In the genomic region with DNA sequence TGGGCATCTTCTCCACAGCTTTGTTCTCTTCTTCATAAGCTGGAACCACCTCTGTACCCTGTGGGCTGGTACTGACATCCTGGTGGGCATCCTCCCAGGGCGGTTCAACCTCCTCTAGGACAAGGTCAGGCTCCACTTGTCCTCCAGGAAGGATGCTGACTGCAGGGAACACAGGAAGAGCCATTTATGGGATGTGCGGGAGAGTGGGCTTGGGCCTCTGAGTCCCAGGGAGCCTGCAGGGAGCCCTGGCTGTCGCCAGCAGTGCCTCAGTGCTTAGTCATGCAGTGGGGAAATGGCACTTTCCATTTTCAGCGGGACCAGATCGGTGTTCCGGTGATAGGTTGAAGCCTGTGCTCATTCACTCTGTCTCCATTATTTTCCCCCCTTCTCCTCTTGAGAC, we compare ENCODE assay signal across 27 cellular contexts. TPM values are rescaled to one million over a fixed set of nuclear protein-coding genes. Genes with fewer than 3 reads are reported as not detected.
DNase-seq lines count a peak whose midpoint lies in the region; ATAC-seq, FAIRE-seq and TF ChIP-seq lines count a peak whose summit lies in the region.
"Had no signal": no experiment of that assay in that cellular context is flagged by ENCODE, and none has a peak within 500 bp of the region (broad histone marks: within the 10 kb centered on the region; RNA-seq: fewer than 3 reads in every experiment).

No MANE protein-coding gene starts in this region.

- TF ChIP-seq RAD21 in K562 (CRISPR knock-in tag; conservative IDR thresholded peaks at IDR 0.05 in 1 of 2, IDR thresholded peaks at IDR 0.05 in 1 of 2) (no peak), HepG2 (CRISPR knock-in tag; IDR thresholded peaks at IDR 0.05) (no peak)

- no peak for TF ChIP-seq POLR2A in K562 (conservative IDR thresholded peaks at IDR 0.05)
- no peak for TF ChIP-seq POLR2A in HepG2 (IDR thresholded peaks at IDR 0.05; ENCODE audit: insufficient read depth in 1 of 2, low read depth in 2 of 2, low read length in 2 of 2)

- H3K36me3 Mint-ChIP-seq in endodermal cell (ENCODE audit: low read depth): no peaks in the 10 kb centered on the region

- ATAC-seq in K562 (no peak), HepG2 (no peak), HG03139 (IDR thresholded peaks at IDR 0.05; ENCODE audit: unreplicated experiment) (no peak)
- ATAC-seq: GM12878, GM23338 had no signal

- H3K4me1 ChIP-seq in K562 (replicated peaks in 1 of 2; ENCODE audit: control insufficient read depth in 2 of 2, insufficient read depth in 2 of 2, low read length in 2 of 2) (no peaks in the 10 kb centered on the region), HepG2 (ENCODE audit: insufficient read depth, low read length) (no peaks in the 10 kb centered on the region), endodermal cell (ENCODE audit: control insufficient read depth, insufficient read depth, low read length) (no peaks in the 10 kb centered on the region)
- H3K4me1 ChIP-seq: HAP-1 had no signal

- in situ Hi-C loops in K562 (cut with MboI) (no loop called here), HepG2 (cut with HindIII; ENCODE audit: extremely low pct_ligation_motif_present, low pct_unique_long_range_greater_than_20kb) (no loop called here)

- intact Hi-C loops in K562 (cut with micrococcal nuclease) (no loop called here), HepG2 (cut with micrococcal nuclease; ENCODE audit: unreplicated experiment) (no loop called here)

- H3K4me1 Mint-ChIP-seq in endodermal cell: peaks cover 13% of the 10 kb centered on the region

- 3% methylated on average over 6 of the region's 6 CpGs for WGBS in K562 (ENCODE audit: insufficient coverage, low coverage, missing lambda C conversion rate)
- 46% methylated on average over 5 of the region's 6 CpGs for WGBS in HepG2 (ENCODE audit: low lambda C conversion rate)
- WGBS in endodermal cell (ENCODE audit: insufficient coverage in 1 of 2, insufficient read length in 1 of 2), 2 experiments: 58 to 61% methylated on average over 5 to 6 of the region's 6 CpGs

- no peak overlapping the region for H3K4me3 ChIP-seq in MG63
- H3K4me3 ChIP-seq in K562: no peak overlapping the region
- H3K4me3 ChIP-seq in HepG2 (replicated peaks in 1 of 3; ENCODE audit: insufficient read depth in 1 of 3, low read depth in 2 of 3, low read length in 3 of 3): no peak overlapping the region
- no peak overlapping the region for H3K4me3 ChIP-seq in endodermal cell (ENCODE audit: low read length)
- H3K4me3 ChIP-seq: GM12878, GM23338, HAP-1, SK-N-MC had no signal

- TF ChIP-seq EP300 in K562 (IDR thresholded peaks at IDR 0.05; ENCODE audit: low read length) (no peak), HepG2 (IDR thresholded peaks at IDR 0.05; ENCODE audit: low read depth in 2 of 2, low read length in 2 of 2) (no peak), HepG2 (CRISPR knock-in tag; IDR thresholded peaks at IDR 0.05; ENCODE audit: borderline replicate concordance) (no peak)

- TF ChIP-seq CTCF in K562 (IDR thresholded peaks at IDR 0.05 in 2 of 3, conservative IDR thresholded peaks at IDR 0.05 in 1 of 3; ENCODE audit: insufficient read depth in 2 of 3, low read depth in 1 of 3, low read length in 3 of 3) (no peak), HepG2 (CRISPR knock-in tag; IDR thresholded peaks at IDR 0.05) (no peak), endodermal cell (conservative IDR thresholded peaks at IDR 0.05) (no peak)

- no peak overlapping the region for H3K4me3 Mint-ChIP-seq in endodermal cell
- H3K4me3 Mint-ChIP-seq: GM23338 had no signal

- no peaks in the 10 kb centered on the region for H3K27me3 Mint-ChIP-seq in endodermal cell (ENCODE audit: insufficient read depth)

- H3K27ac Mint-ChIP-seq in endodermal cell: no peak overlapping the region
- H3K27ac Mint-ChIP-seq: GM23338 had no signal

- BruUV-seq in K562 (replicated peaks; lab: Mats Ljungman, UMichigan) (no TSS peak), HepG2 (replicated peaks; lab: Mats Ljungman, UMichigan) (no TSS peak)

- POLR2A ChIA-PET in K562 (lab: Yijun Ruan, JAX) (no interaction called here), HepG2 (lab: Yijun Ruan, JAX) (no interaction called here)

- H3K4me2 ChIP-seq in K562 (ENCODE audit: insufficient read depth, low read length) (no peak overlapping the region), HepG2 (ENCODE audit: low read depth, low read length) (no peak overlapping the region)
- H3K4me2 ChIP-seq: GM23338, KMS-11 had no signal

- no peak overlapping the region for H2AFZ ChIP-seq in K562 (ENCODE audit: low read depth, low read length)
- no peak overlapping the region for H2AFZ ChIP-seq in HepG2 (ENCODE audit: low read length)
- H2AFZ ChIP-seq: GM23338 had no signal

- H3K9me3 Mint-ChIP-seq in endodermal cell: no peaks in the 10 kb centered on the region
- H3K9me3 Mint-ChIP-seq: GM23338 had no signal

- H4K20me1 ChIP-seq in K562 (replicated peaks; ENCODE audit: control insufficient read depth, insufficient read depth, low read length): peaks cover 8% of the 10 kb centered on the region
- H4K20me1 ChIP-seq in HepG2 (ENCODE audit: insufficient read depth, low read length): peaks cover 4% of the 10 kb centered on the region; the same call in 1 of the 2 replicates

- H3K9me3 ChIP-seq in MG63 (no peaks in the 10 kb centered on the region), K562 (replicated peaks; ENCODE audit: control insufficient read depth, insufficient read depth, low read depth, low read length) (no peaks in the 10 kb centered on the region), HepG2 (ENCODE audit: low read length) (no peaks in the 10 kb centered on the region), endodermal cell (ENCODE audit: control insufficient read depth, low read length) (no peaks in the 10 kb centered on the region)
- H3K9me3 ChIP-seq: HAP-1 had no signal

- H3K27ac ChIP-seq in K562 (ENCODE audit: extremely low read depth, low read depth, low read length) (no peak overlapping the region), HepG2 (ENCODE audit: extremely low read length, insufficient read depth, low read length) (no peak overlapping the region), endodermal cell (ENCODE audit: low read depth, low read length) (no peak overlapping the region)
- H3K27ac ChIP-seq: KMS-11, SK-N-MC had no signal

- FAIRE-seq in K562 (lab: Jason Lieb, UNC) (no peak), HepG2 (lab: Jason Lieb, UNC) (no peak)
- FAIRE-seq: G401.6, GM12878 had no signal

- H3K9me1 ChIP-seq in K562 (ENCODE audit: control insufficient read depth, insufficient read depth, low read length): no peaks in the 10 kb centered on the region

- H3K9ac ChIP-seq in K562 (ENCODE audit: insufficient read depth in 1 of 2, low read depth in 2 of 2, low read length in 2 of 2): no peak overlapping the region
- no peak overlapping the region for H3K9ac ChIP-seq in HepG2 (ENCODE audit: insufficient read depth, low read depth, low read length)
- no peak overlapping the region for H3K9ac ChIP-seq in endodermal cell (ENCODE audit: extremely low read depth, low read length, poor library complexity, severe bottlenecking)
- H3K9ac ChIP-seq: KMS-11 had no signal

- H3K27me3 ChIP-seq in MG63 (peaks cover 4% of the 10 kb centered on the region), K562 (ENCODE audit: control insufficient read depth in 2 of 2, insufficient read depth in 2 of 2, low read length in 2 of 2) (peaks cover 0 to 22% of the 10 kb centered on the region in 2 experiments; a peak in 2 of 5 replicates), HepG2 (ENCODE audit: control insufficient read depth in 1 of 2, insufficient read depth in 2 of 2, low read length in 2 of 2) (0 out of 5 replicates have a peak, but pooled peaks cover 0 to 8% of the 10 kb centered on the region in 2 experiments), endodermal cell (ENCODE audit: control insufficient read depth, insufficient read depth, low read length, poor library complexity, severe bottlenecking) (no peaks in the 10 kb centered on the region)

- CTCF ChIA-PET in K562 (lab: Yijun Ruan, JAX; ENCODE audit: low intra/inter-chr PET ratio): no interaction called here
- CTCF ChIA-PET in HepG2 (lab: Yijun Ruan, JAX; ENCODE audit: low intra/inter-chr PET ratio, low total read pairs): no interaction called here

- H3K79me2 ChIP-seq in K562 (ENCODE audit: control insufficient read depth, insufficient read depth, low read length) (no peaks in the 10 kb centered on the region), HepG2 (ENCODE audit: insufficient read depth, low read length) (no peaks in the 10 kb centered on the region)

- H3K36me3 ChIP-seq in MG63 (no peaks in the 10 kb centered on the region), K562 (ENCODE audit: control insufficient read depth, insufficient read depth, low read length) (no peaks in the 10 kb centered on the region), HepG2 (replicated peaks in 1 of 2; ENCODE audit: control insufficient read depth in 1 of 2, insufficient read depth in 2 of 2, low read length in 2 of 2) (no peaks in the 10 kb centered on the region), endodermal cell (ENCODE audit: control insufficient read depth, insufficient read depth, low read length) (no peaks in the 10 kb centered on the region)
- H3K36me3 ChIP-seq: HAP-1 had no signal

- DNase-seq in EH (ENCODE audit: low read depth) (peak; percentile 7), MG63 (peak; percentile 48), K562 (ENCODE audit: extremely low read depth in 1 of 4, low spot score in 3 of 4) (no peak), pons (ENCODE audit: low spot score) (peak; percentile 7), HepG2 (ENCODE audit: low spot score) (no peak), endodermal cell (no peak)
- DNase-seq: ACHN; DMS153; DND-41; NCI-H1092; NCI-H1417 treated with DMSO at 0.1 percent for 48 hours; NCI-H1694 treated with DMSO at 0.1 percent for 48 hours; NCI-H2081 treated with DMSO at 0.1 percent for 48 hours; NCI-H446 treated with DMSO at 0.1 percent for 48 hours; NCI-H526; NCI-H82; NK-92 treated with Interleukin-12 subunit alpha and Interleukin-12 subunit beta, amount 100 ng/mL, for 24 hours; SHP77 treated with DMSO at 0.1 percent for 48 hours had no signal

RNA-seq across cellular contexts. Expression of a gene that starts 20.5 kb away (rescaled TPM):
- not detected in 2 replicates for total RNA-seq in MG63 (2014; rRNA removed; shearing (Covaris generic); ENCODE audit: low replicate concordance)
- total RNA-seq in K562 (2011; cell fraction: chromatin; rRNA removed; ENCODE audit: low replicate concordance): not detected in 2 replicates
- total RNA-seq in K562 (2011; cell fraction: nucleolus; rRNA removed): not detected in 2 replicates
- not detected in 2 replicates for total RNA-seq in K562 (2011; cell fraction: nucleoplasm; rRNA removed)
- total RNA-seq in K562 (2014; rRNA removed): not detected in 2 replicates
- not detected in 2 replicates for total RNA-seq in K562 (2014; rRNA removed; fragmentation: Illumina TruSeq; extraction: Trizol)
- not detected in 2 replicates for total RNA-seq in K562 (2015; rRNA removed; fragmentation: Illumina TruSeq; extraction: Trizol)
- total RNA-seq in K562 (2021): not detected in 2 replicates
- not detected in 2 replicates for polyA plus RNA-seq in K562 (2011; rRNA removed)
- polyA plus RNA-seq in K562 (2011; cell fraction: cytosol; rRNA removed): not detected in 2 replicates
- polyA plus RNA-seq in K562 (2011; cell fraction: nucleus; rRNA removed): not detected in 2 replicates
- polyA plus RNA-seq in K562 (2012): not detected in 2 replicates
- polyA plus RNA-seq in K562 (2014; fragmentation: Illumina TruSeq; extraction: Trizol): not detected in 2 replicates
- polyA plus RNA-seq in K562 (2014; fragmentation: Nextera tagmentation; extraction: Ambion mirVana): not detected
- not detected in 2 replicates for polyA plus RNA-seq in K562 (2014; rRNA removed)
- polyA minus RNA-seq in K562 (2011; rRNA and poly(A)+ RNA removed): not detected in 2 replicates
- polyA minus RNA-seq in K562 (2011; cell fraction: cytosol; rRNA and poly(A)+ RNA removed): not detected in 2 replicates
- polyA minus RNA-seq in K562 (2011; cell fraction: nucleus; rRNA and poly(A)+ RNA removed): not detected in 2 replicates
- 0.02 and 0.03 TPM in 2 replicates for total RNA-seq in HepG2 (2016; rRNA removed; fragmentation: Illumina TruSeq; extraction: Trizol)
- total RNA-seq in HepG2 (2016; cell fraction: cytosol; rRNA removed; fragmentation: Illumina TruSeq; extraction: Trizol; ENCODE audit: low read depth): not detected in 2 replicates
- 0.03 and 0.09 TPM in 2 replicates for total RNA-seq in HepG2 (2016; cell fraction: insoluble cytoplasmic fraction; rRNA removed; fragmentation: Illumina TruSeq; extraction: Trizol)
- 0.53 TPM in 1 of 2 replicates, not detected in the other for total RNA-seq in HepG2 (2016; cell fraction: membrane; rRNA removed; fragmentation: Illumina TruSeq; extraction: Trizol)
- not detected in 2 replicates for total RNA-seq in HepG2 (2016; cell fraction: nucleus; rRNA removed; fragmentation: Illumina TruSeq; extraction: Trizol)
- 0.15 and 0.29 TPM in 2 replicates for polyA plus RNA-seq in HepG2 (2011; rRNA removed)
- polyA plus RNA-seq in HepG2 (2011; cell fraction: cytosol; rRNA removed): 0.15 and 0.33 TPM in 2 replicates
- polyA plus RNA-seq in HepG2 (2011; cell fraction: nucleus; rRNA removed): 0.08 and 0.38 TPM in 2 replicates
- polyA plus RNA-seq in HepG2 (2012): 0.08 and 0.84 TPM in 2 replicates
- 0.09 and 0.19 TPM in 2 replicates for polyA plus RNA-seq in HepG2 (2016; cell fraction: cytosol; fragmentation: Illumina TruSeq; extraction: Trizol; ENCODE audit: low read depth)
- 0.05 TPM in 1 of 2 replicates, not detected in the other for polyA plus RNA-seq in HepG2 (2016; cell fraction: insoluble cytoplasmic fraction; fragmentation: Illumina TruSeq; extraction: Trizol; ENCODE audit: low read depth)
- not detected in 2 replicates for polyA plus RNA-seq in HepG2 (2016; cell fraction: membrane; fragmentation: Illumina TruSeq; extraction: Trizol; ENCODE audit: low read depth)
- polyA plus RNA-seq in HepG2 (2016; cell fraction: nucleus; fragmentation: Illumina TruSeq; extraction: Trizol; ENCODE audit: insufficient read depth, low read depth): not detected in 2 replicates
- polyA minus RNA-seq in HepG2 (2011; rRNA and poly(A)+ RNA removed; ENCODE audit: low replicate concordance): 4.0 and 16.2 TPM in 2 replicates
- polyA minus RNA-seq in HepG2 (2011; cell fraction: cytosol; rRNA and poly(A)+ RNA removed): 0.10 TPM in 1 of 2 replicates, not detected in the other
- polyA minus RNA-seq in HepG2 (2011; cell fraction: nucleus; rRNA and poly(A)+ RNA removed): 0.64 and 1.5 TPM in 2 replicates
- total RNA-seq in endodermal cell: under 1 TPM; 0.29 to 0.60 TPM
- polyA plus RNA-seq in endodermal cell (2013, experiment 1 of 2): 1.1 TPM
- polyA plus RNA-seq in endodermal cell (2013, experiment 2 of 2): 0.50 TPM
- total RNA-seq: GM12878; GM23338; T-helper 1 cell treated with Interleukin-12 subunit alpha and Interleukin-12 subunit beta and Interleukin-4 antibody, amounts not matched to agents 30 ng/mL and 1 ng/mL, for 36 hours had no signal
- polyA plus RNA-seq: BJ, GM23338 had no signal

RNA-seq across cellular contexts. Expression of a gene that starts 50.1 kb away (rescaled TPM):
- total RNA-seq in MG63 (2014; rRNA removed; shearing (Covaris generic); ENCODE audit: low replicate concordance): 9.3 and 15.5 TPM in 2 replicates
- 3.7 and 13.4 TPM in 2 replicates for total RNA-seq in K562 (2011; cell fraction: chromatin; rRNA removed; ENCODE audit: low replicate concordance)
- 6.6 and 7.3 TPM in 2 replicates for total RNA-seq in K562 (2011; cell fraction: nucleolus; rRNA removed)
- 3.7 and 4.7 TPM in 2 replicates for total RNA-seq in K562 (2011; cell fraction: nucleoplasm; rRNA removed)
- total RNA-seq in K562 (2014; rRNA removed) (1.4 TPM in 2 replicates), K562 (2014; rRNA removed; fragmentation: Illumina TruSeq; extraction: Trizol) (0.80 and 0.87 TPM in 2 replicates), K562 (2015; rRNA removed; fragmentation: Illumina TruSeq; extraction: Trizol) (1.0 and 1.2 TPM in 2 replicates), K562 (2021) (5.2 and 5.7 TPM in 2 replicates), HepG2 (2016; rRNA removed; fragmentation: Illumina TruSeq; extraction: Trizol) (3.5 and 3.6 TPM in 2 replicates), endodermal cell (10 to 100 TPM in 1 of 2 donors, 1 to 10 TPM in 1; 9.8 to 10.8 TPM)
- polyA plus RNA-seq in K562 (2011; rRNA removed) (1.4 and 2.0 TPM in 2 replicates), K562 (2014; fragmentation: Illumina TruSeq; extraction: Trizol) (2.1 and 3.6 TPM in 2 replicates), K562 (2014; fragmentation: Nextera tagmentation; extraction: Ambion mirVana) (under 1 TPM; 0.20 to 0.31 TPM), K562 (2014; rRNA removed) (2.7 and 3.2 TPM in 2 replicates), HepG2 (2011; rRNA removed) (2.4 and 5.2 TPM in 2 replicates)
- polyA plus RNA-seq in K562 (2011; cell fraction: cytosol; rRNA removed): 2.3 and 3.2 TPM in 2 replicates
- 4.9 and 5.1 TPM in 2 replicates for polyA plus RNA-seq in K562 (2011; cell fraction: nucleus; rRNA removed)
- polyA plus RNA-seq in K562 (2012): 3.2 and 6.6 TPM in 2 replicates
- 2.2 and 3.0 TPM in 2 replicates for polyA minus RNA-seq in K562 (2011; rRNA and poly(A)+ RNA removed)
- 3.2 and 6.1 TPM in 2 replicates for polyA minus RNA-seq in K562 (2011; cell fraction: cytosol; rRNA and poly(A)+ RNA removed)
- polyA minus RNA-seq in K562 (2011; cell fraction: nucleus; rRNA and poly(A)+ RNA removed): 5.5 and 6.2 TPM in 2 replicates
- total RNA-seq in HepG2 (2016; cell fraction: cytosol; rRNA removed; fragmentation: Illumina TruSeq; extraction: Trizol; ENCODE audit: low read depth): 0.51 and 0.88 TPM in 2 replicates
- 3.1 and 3.2 TPM in 2 replicates for total RNA-seq in HepG2 (2016; cell fraction: insoluble cytoplasmic fraction; rRNA removed; fragmentation: Illumina TruSeq; extraction: Trizol)
- total RNA-seq in HepG2 (2016; cell fraction: membrane; rRNA removed; fragmentation: Illumina TruSeq; extraction: Trizol): 2.3 and 2.7 TPM in 2 replicates
- 3.0 and 3.7 TPM in 2 replicates for total RNA-seq in HepG2 (2016; cell fraction: nucleus; rRNA removed; fragmentation: Illumina TruSeq; extraction: Trizol)
- 2.9 and 3.1 TPM in 2 replicates for polyA plus RNA-seq in HepG2 (2011; cell fraction: cytosol; rRNA removed)
- polyA plus RNA-seq in HepG2 (2011; cell fraction: nucleus; rRNA removed): 7.2 and 8.1 TPM in 2 replicates
- polyA plus RNA-seq in HepG2 (2012): 2.2 and 4.4 TPM in 2 replicates
- 0.15 and 0.25 TPM in 2 replicates for polyA plus RNA-seq in HepG2 (2016; cell fraction: cytosol; fragmentation: Illumina TruSeq; extraction: Trizol; ENCODE audit: low read depth)
- polyA plus RNA-seq in HepG2 (2016; cell fraction: insoluble cytoplasmic fraction; fragmentation: Illumina TruSeq; extraction: Trizol; ENCODE audit: low read depth): 4.6 TPM in 2 replicates
- 1.0 and 1.3 TPM in 2 replicates for polyA plus RNA-seq in HepG2 (2016; cell fraction: membrane; fragmentation: Illumina TruSeq; extraction: Trizol; ENCODE audit: low read depth)
- 5.6 TPM in 2 replicates for polyA plus RNA-seq in HepG2 (2016; cell fraction: nucleus; fragmentation: Illumina TruSeq; extraction: Trizol; ENCODE audit: insufficient read depth, low read depth)
- polyA minus RNA-seq in HepG2 (2011; rRNA and poly(A)+ RNA removed; ENCODE audit: low replicate concordance): 8.6 and 11.6 TPM in 2 replicates
- 4.9 and 6.1 TPM in 2 replicates for polyA minus RNA-seq in HepG2 (2011; cell fraction: cytosol; rRNA and poly(A)+ RNA removed)
- polyA minus RNA-seq in HepG2 (2011; cell fraction: nucleus; rRNA and poly(A)+ RNA removed): 4.6 and 5.0 TPM in 2 replicates
- 11.5 TPM for polyA plus RNA-seq in endodermal cell (2013, experiment 1 of 2)
- polyA plus RNA-seq in endodermal cell (2013, experiment 2 of 2): 8.2 TPM

RNA-seq across cellular contexts. Expression of a gene that starts 50.8 kb away (rescaled TPM):
- 17.9 and 23.9 TPM in 2 replicates for total RNA-seq in MG63 (2014; rRNA removed; shearing (Covaris generic); ENCODE audit: low replicate concordance)
- total RNA-seq in K562 (2011; cell fraction: chromatin; rRNA removed; ENCODE audit: low replicate concordance): 49.8 and 89.2 TPM in 2 replicates
- 52.8 and 56.4 TPM in 2 replicates for total RNA-seq in K562 (2011; cell fraction: nucleolus; rRNA removed)
- total RNA-seq in K562 (2011; cell fraction: nucleoplasm; rRNA removed): 57.2 and 72.5 TPM in 2 replicates
- total RNA-seq in K562 (2014; rRNA removed) (18.0 and 19.4 TPM in 2 replicates), K562 (2014; rRNA removed; fragmentation: Illumina TruSeq; extraction: Trizol) (12.1 and 13.1 TPM in 2 replicates), K562 (2015; rRNA removed; fragmentation: Illumina TruSeq; extraction: Trizol) (16.0 and 18.9 TPM in 2 replicates), K562 (2021) (69.6 and 73.6 TPM in 2 replicates), HepG2 (2016; rRNA removed; fragmentation: Illumina TruSeq; extraction: Trizol) (16.7 and 33.5 TPM in 2 replicates), endodermal cell (100 to 1,000 TPM; 139 to 163 TPM)
- polyA plus RNA-seq in K562 (2011; rRNA removed) (46.2 and 60.1 TPM in 2 replicates), K562 (2014; fragmentation: Illumina TruSeq; extraction: Trizol) (64.4 and 93.9 TPM in 2 replicates), K562 (2014; fragmentation: Nextera tagmentation; extraction: Ambion mirVana) (10 to 100 TPM; 11.6 to 12.1 TPM), K562 (2014; rRNA removed) (53.8 and 67.5 TPM in 2 replicates), HepG2 (2011; rRNA removed) (65.4 and 75.9 TPM in 2 replicates)
- 64.2 and 91.2 TPM in 2 replicates for polyA plus RNA-seq in K562 (2011; cell fraction: cytosol; rRNA removed)
- 37.6 and 65.1 TPM in 2 replicates for polyA plus RNA-seq in K562 (2011; cell fraction: nucleus; rRNA removed)
- 49.3 and 58.2 TPM in 2 replicates for polyA plus RNA-seq in K562 (2012)
- polyA minus RNA-seq in K562 (2011; rRNA and poly(A)+ RNA removed): 29.9 and 44.9 TPM in 2 replicates
- polyA minus RNA-seq in K562 (2011; cell fraction: cytosol; rRNA and poly(A)+ RNA removed): 42.9 and 56.9 TPM in 2 replicates
- 27.5 and 27.6 TPM in 2 replicates for polyA minus RNA-seq in K562 (2011; cell fraction: nucleus; rRNA and poly(A)+ RNA removed)
- 11.1 and 11.2 TPM in 2 replicates for total RNA-seq in HepG2 (2016; cell fraction: cytosol; rRNA removed; fragmentation: Illumina TruSeq; extraction: Trizol; ENCODE audit: low read depth)
- total RNA-seq in HepG2 (2016; cell fraction: insoluble cytoplasmic fraction; rRNA removed; fragmentation: Illumina TruSeq; extraction: Trizol): 17.4 and 32.4 TPM in 2 replicates
- 47.5 and 49.4 TPM in 2 replicates for total RNA-seq in HepG2 (2016; cell fraction: membrane; rRNA removed; fragmentation: Illumina TruSeq; extraction: Trizol)
- total RNA-seq in HepG2 (2016; cell fraction: nucleus; rRNA removed; fragmentation: Illumina TruSeq; extraction: Trizol): 17.8 and 27.0 TPM in 2 replicates
- polyA plus RNA-seq in HepG2 (2011; cell fraction: cytosol; rRNA removed): 60.7 and 64.8 TPM in 2 replicates
- 51.6 and 63.8 TPM in 2 replicates for polyA plus RNA-seq in HepG2 (2011; cell fraction: nucleus; rRNA removed)
- polyA plus RNA-seq in HepG2 (2012): 24.1 and 47.2 TPM in 2 replicates
- 54.6 and 63.3 TPM in 2 replicates for polyA plus RNA-seq in HepG2 (2016; cell fraction: cytosol; fragmentation: Illumina TruSeq; extraction: Trizol; ENCODE audit: low read depth)
- polyA plus RNA-seq in HepG2 (2016; cell fraction: insoluble cytoplasmic fraction; fragmentation: Illumina TruSeq; extraction: Trizol; ENCODE audit: low read depth): 76.8 and 103 TPM in 2 replicates
- 136 and 142 TPM in 2 replicates for polyA plus RNA-seq in HepG2 (2016; cell fraction: membrane; fragmentation: Illumina TruSeq; extraction: Trizol; ENCODE audit: low read depth)
- polyA plus RNA-seq in HepG2 (2016; cell fraction: nucleus; fragmentation: Illumina TruSeq; extraction: Trizol; ENCODE audit: insufficient read depth, low read depth): 62.4 and 62.9 TPM in 2 replicates
- polyA minus RNA-seq in HepG2 (2011; rRNA and poly(A)+ RNA removed; ENCODE audit: low replicate concordance): 97.4 and 101 TPM in 2 replicates
- polyA minus RNA-seq in HepG2 (2011; cell fraction: cytosol; rRNA and poly(A)+ RNA removed): 44.2 and 48.1 TPM in 2 replicates
- polyA minus RNA-seq in HepG2 (2011; cell fraction: nucleus; rRNA and poly(A)+ RNA removed): 30.8 and 37.7 TPM in 2 replicates
- 62.2 TPM for polyA plus RNA-seq in endodermal cell (2013, experiment 1 of 2)
- 62.7 TPM for polyA plus RNA-seq in endodermal cell (2013, experiment 2 of 2)

Comparison
In these comparisons a context has a peak if more than half of its experiments do, and no peak if none do; other contexts are left out.
1. DNase-seq: peak in EH (single experiment), MG63 (single experiment) and pons (single experiment); none in K562 (0 of 4), HepG2 (single experiment) and endodermal cell (single experiment).